ENCODE assay signal across 8 cellular contexts in the genomic region with DNA sequence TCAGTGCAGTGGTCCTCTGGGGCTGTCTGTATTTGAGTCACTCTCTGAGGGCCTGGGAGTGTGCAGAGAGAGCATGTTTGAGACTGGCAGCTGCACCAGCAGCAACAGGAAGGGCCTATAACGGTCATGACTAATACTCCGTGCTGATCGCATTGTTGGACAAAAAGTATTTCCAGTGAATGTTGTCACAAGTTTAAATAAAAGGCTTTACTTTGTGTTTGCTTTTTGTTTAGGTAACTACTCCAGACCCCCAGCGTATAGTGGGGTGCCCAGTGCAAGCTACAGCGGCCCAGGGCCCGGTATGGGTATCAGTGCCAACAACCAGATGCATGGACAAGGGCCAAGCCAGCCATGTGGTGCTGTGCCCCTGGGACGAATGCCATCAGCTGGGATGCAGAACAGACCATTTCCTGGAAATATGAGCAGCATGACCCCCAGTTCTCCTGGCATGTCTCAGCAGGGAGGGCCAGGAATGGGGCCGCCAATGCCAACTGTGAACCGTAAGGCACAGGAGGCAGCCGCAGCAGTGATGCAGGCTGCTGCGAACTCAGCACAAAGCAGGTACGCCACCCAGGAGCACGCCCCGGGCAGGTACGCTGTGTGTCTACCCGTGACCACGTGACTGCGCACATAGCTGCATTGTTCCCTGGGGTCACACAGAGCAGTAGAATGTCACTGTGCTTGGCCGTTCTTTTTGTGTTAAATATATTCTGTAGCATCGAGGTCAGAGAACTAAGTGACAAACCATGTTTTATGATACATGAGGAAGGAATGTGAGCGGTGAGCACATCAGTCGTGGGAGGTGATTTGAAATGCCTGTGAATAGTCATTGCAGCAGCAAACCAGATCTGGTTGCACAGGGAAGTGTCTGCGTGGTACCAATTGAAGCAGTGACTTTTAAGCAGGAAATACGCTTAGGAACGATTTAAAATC.
DNase-seq lines count a peak whose midpoint lies in the region; ATAC-seq and TF ChIP-seq lines count a peak whose summit lies in the region.

No MANE protein-coding gene starts in this region.

- H3K27me3 Mint-ChIP-seq in endothelial cell (ENCODE audit: unreplicated experiment) (peaks cover 20% of the 10 kb centered on the region), CD14-positive monocyte (ENCODE audit: low read depth in 3 of 3) (no peaks in the 10 kb centered on the region)
- no peaks in the 10 kb centered on the region for H3K27me3 Mint-ChIP-seq in stimulated activated memory B cell treated with anti-CD40 and anti-IgM and Interleukin-4, amounts not matched to agents 10 μg/mL and 1 μg/mL and 100 μg/mL, for 72 hours
- no peaks in the 10 kb centered on the region for H3K27me3 Mint-ChIP-seq in stimulated activated naive B cell treated with anti-CD40 and anti-IgM and Interleukin-4, amounts not matched to agents 10 μg/mL and 1 μg/mL and 100 μg/mL, for 72 hours

- intact Hi-C loops in CD14-positive monocyte (cut with micrococcal nuclease), result no loop called here

- H3K36me3 Mint-ChIP-seq in endothelial cell (ENCODE audit: low read depth, unreplicated experiment), result peaks cover 33% of the 10 kb centered on the region
- H3K36me3 Mint-ChIP-seq in stimulated activated memory B cell treated with anti-CD40 and anti-IgM and Interleukin-4, amounts not matched to agents 10 μg/mL and 1 μg/mL and 100 μg/mL, for 72 hours, result peaks cover 38% of the 10 kb centered on the region
- peaks cover 51 to 52% of the 10 kb centered on the region in 2 donors for H3K36me3 Mint-ChIP-seq in CD14-positive monocyte
- peaks cover 12 to 40% of the 10 kb centered on the region in 2 donors for H3K36me3 Mint-ChIP-seq in stimulated activated naive B cell treated with anti-CD40 and anti-IgM and Interleukin-4, amounts not matched to agents 10 μg/mL and 1 μg/mL and 100 μg/mL, for 72 hours

- ATAC-seq in stimulated activated memory B cell treated with anti-CD40 and anti-IgM and Interleukin-4, amounts not matched to agents 10 μg/mL and 1 μg/mL and 100 μg/mL, for 72 hours, result no peak
- ATAC-seq in stimulated activated naive B cell treated with anti-CD40 and anti-IgM and Interleukin-4, amounts not matched to agents 10 μg/mL and 1 μg/mL and 100 μg/mL, for 72 hours (replicated peaks), result no peak

- TF ChIP-seq CTCF in endothelial cell (IDR thresholded peaks at IDR 0.05; ENCODE audit: unreplicated experiment) (no peak), CD14-positive monocyte (IDR thresholded peaks at IDR 0.05) (no peak)

- DNase-seq in AG08396 (ENCODE audit: low spot score) (peak; percentile 92), NCI-H446 (lab: John Stamatoyannopoulos, UW) (peak; percentile 61 to 92), endothelial cell (ENCODE audit: low spot score) (no peak), mucosa of gallbladder (ENCODE audit: low spot score) (peak; percentile 42), CD14-positive monocyte (ENCODE audit: low spot score) (no peak), SKM-1 (lab: John Stamatoyannopoulos, UW; ENCODE audit: unreplicated experiment) (no peak)
- no peak for DNase-seq in stimulated activated naive B cell treated with anti-CD40 and anti-IgM and Interleukin-4, amounts not matched to agents 10 μg/mL and 1 μg/mL and 100 μg/mL, for 72 hours

- H3K27ac Mint-ChIP-seq in endothelial cell (ENCODE audit: unreplicated experiment) (peak overlapping the region; percentile 94), CD14-positive monocyte (no peak overlapping the region)
- no peak overlapping the region for H3K27ac Mint-ChIP-seq in stimulated activated memory B cell treated with anti-CD40 and anti-IgM and Interleukin-4, amounts not matched to agents 10 μg/mL and 1 μg/mL and 100 μg/mL, for 72 hours
- H3K27ac Mint-ChIP-seq in stimulated activated naive B cell treated with anti-CD40 and anti-IgM and Interleukin-4, amounts not matched to agents 10 μg/mL and 1 μg/mL and 100 μg/mL, for 72 hours, result no peak overlapping the region

- peak overlapping the region; percentile 89 for H3K4me3 Mint-ChIP-seq in endothelial cell (ENCODE audit: unreplicated experiment)
- H3K4me3 Mint-ChIP-seq in stimulated activated memory B cell treated with anti-CD40 and anti-IgM and Interleukin-4, amounts not matched to agents 10 μg/mL and 1 μg/mL and 100 μg/mL, for 72 hours, result no peak overlapping the region
- no peak overlapping the region for H3K4me3 Mint-ChIP-seq in CD14-positive monocyte
- H3K4me3 Mint-ChIP-seq in stimulated activated naive B cell treated with anti-CD40 and anti-IgM and Interleukin-4, amounts not matched to agents 10 μg/mL and 1 μg/mL and 100 μg/mL, for 72 hours, result no peak overlapping the region

- H3K9me3 Mint-ChIP-seq in endothelial cell (ENCODE audit: unreplicated experiment) (no peaks in the 10 kb centered on the region), CD14-positive monocyte (peaks cover 0 to 2% (median 0%) of the 10 kb centered on the region in 7 donors)
- no peaks in the 10 kb centered on the region for H3K9me3 Mint-ChIP-seq in stimulated activated memory B cell treated with anti-CD40 and anti-IgM and Interleukin-4, amounts not matched to agents 10 μg/mL and 1 μg/mL and 100 μg/mL, for 72 hours
- no peaks in the 10 kb centered on the region for H3K9me3 Mint-ChIP-seq in stimulated activated naive B cell treated with anti-CD40 and anti-IgM and Interleukin-4, amounts not matched to agents 10 μg/mL and 1 μg/mL and 100 μg/mL, for 72 hours

- peaks cover 53% of the 10 kb centered on the region for H3K4me1 Mint-ChIP-seq in endothelial cell (ENCODE audit: unreplicated experiment)
- no peaks in the 10 kb centered on the region for H3K4me1 Mint-ChIP-seq in stimulated activated memory B cell treated with anti-CD40 and anti-IgM and Interleukin-4, amounts not matched to agents 10 μg/mL and 1 μg/mL and 100 μg/mL, for 72 hours
- peaks cover 9% of the 10 kb centered on the region for H3K4me1 Mint-ChIP-seq in CD14-positive monocyte
- no peaks in the 10 kb centered on the region for H3K4me1 Mint-ChIP-seq in stimulated activated naive B cell treated with anti-CD40 and anti-IgM and Interleukin-4, amounts not matched to agents 10 μg/mL and 1 μg/mL and 100 μg/mL, for 72 hours

Comparison
In these comparisons a context has a peak if more than half of its experiments do, and no peak if none do; other contexts are left out.
1. DNase-seq: peak in AG08396 (single experiment), NCI-H446 (2 of 2) and mucosa of gallbladder (single experiment); none in endothelial cell (single experiment), CD14-positive monocyte (single experiment), SKM-1 (single experiment) and stimulated activated naive B cell treated with anti-CD40 and anti-IgM and Interleukin-4, amounts not matched to agents 10 μg/mL and 1 μg/mL and 100 μg/mL, for 72 hours (single experiment).